8 cellular contexts compared by ENCODE assay signal in genomic region chr10:43202224-43202656, GRCh38.
DNase-seq lines count a peak whose midpoint lies in the region; ATAC-seq and TF ChIP-seq lines count a peak whose summit lies in the region.

No MANE protein-coding gene starts in this region.

- peak; percentile 42 for ATAC-seq in GM19397 (IDR thresholded peaks at IDR 0.05; ENCODE audit: unreplicated experiment)
- ATAC-seq in activated CD8-positive, alpha-beta T cell treated with anti-CD3 and anti-CD28 coated beads for 36 hours: peak; percentile 72

- TF ChIP-seq CTCF in activated CD8-positive, alpha-beta T cell treated with anti-CD3 and anti-CD28 coated beads for 36 hours (IDR thresholded peaks at IDR 0.05): peak; percentile 78
- TF ChIP-seq CTCF in fibroblast of mammary gland (conservative IDR thresholded peaks at IDR 0.05; ENCODE audit: control insufficient read depth, insufficient read depth, low read depth, low read length): peak; percentile 71
- TF ChIP-seq CTCF in transverse colon (IDR thresholded peaks at IDR 0.05): peak; percentile 42 to 53 (median 49)

- TF ChIP-seq POLR2A in transverse colon (IDR thresholded peaks at IDR 0.05): no peak

- TF ChIP-seq EP300 in transverse colon (IDR thresholded peaks at IDR 0.05; ENCODE audit: low read depth): no peak

- peak overlapping the region; percentile 81 for H3K9ac ChIP-seq in neuronal stem cell (ENCODE audit: low read depth, low read length, poor library complexity)

- H3K4me1 ChIP-seq in neuronal stem cell (ENCODE audit: control insufficient read depth in 2 of 2, insufficient read depth in 1 of 2, low read depth in 1 of 2, low read length in 2 of 2): peaks cover 0 to 10% of the 10 kb centered on the region in 2 donors
- peaks cover 0 to 17% (median 9%) of the 10 kb centered on the region in 4 donors for H3K4me1 ChIP-seq in transverse colon

- no peaks in the 10 kb centered on the region for H3K27me3 Mint-ChIP-seq in activated CD8-positive, alpha-beta T cell treated with anti-CD3 and anti-CD28 coated beads for 36 hours

- no peak overlapping the region for H3K4ac ChIP-seq in neuronal stem cell (ENCODE audit: low read length)

- H4K91ac ChIP-seq in neuronal stem cell (ENCODE audit: low read depth, low read length, poor library complexity): no peak overlapping the region

- no peaks in the 10 kb centered on the region for H3K36me3 Mint-ChIP-seq in activated CD8-positive, alpha-beta T cell treated with anti-CD3 and anti-CD28 coated beads for 36 hours (ENCODE audit: low read depth)

- H3K27ac ChIP-seq in neuronal stem cell (replicated peaks; ENCODE audit: low read length) (no peak overlapping the region), transverse colon (no peak overlapping the region)

- H3K4me2 ChIP-seq in neuronal stem cell (ENCODE audit: insufficient read depth, low read length, poor library complexity, severe bottlenecking): peak overlapping the region; percentile 89

- peak overlapping the region; percentile 99 for H3K14ac ChIP-seq in neuronal stem cell (ENCODE audit: low read length)

- CTCF ChIA-PET in activated CD8-positive, alpha-beta T cell treated with anti-CD3 and anti-CD28 coated beads for 36 hours (lab: Charles Lee): interaction anchor here (0.6 to 4.7 kb wide), 25 partner anchors 9 to 258 kb away, joined by 3 to 42 read pairs (median 4); no protein-coding TSS in a partner anchor

- H2BK5ac ChIP-seq in neuronal stem cell (ENCODE audit: low read length): no peak overlapping the region

- peak overlapping the region; percentile 67 for H2BK15ac ChIP-seq in neuronal stem cell (ENCODE audit: low read length)

- H2AK5ac ChIP-seq in neuronal stem cell (ENCODE audit: low read depth, low read length): no peak overlapping the region

- no peak overlapping the region for H3K27ac Mint-ChIP-seq in activated CD8-positive, alpha-beta T cell treated with anti-CD3 and anti-CD28 coated beads for 36 hours

- H3K9me3 Mint-ChIP-seq in activated CD8-positive, alpha-beta T cell treated with anti-CD3 and anti-CD28 coated beads for 36 hours: no peaks in the 10 kb centered on the region

- in situ Hi-C loops in transverse colon (cut with MboI; ENCODE audit: low pct_ligation_motif_present in 1 of 4, low pct_unique_long_range_greater_than_20kb in 1 of 4, low sequenced_read_pairs in 3 of 4): no loop called here

- peak overlapping the region; percentile 94 for H3K18ac ChIP-seq in neuronal stem cell (ENCODE audit: low read length)

- peaks cover 2% of the 10 kb centered on the region for H3K4me1 Mint-ChIP-seq in activated CD8-positive, alpha-beta T cell treated with anti-CD3 and anti-CD28 coated beads for 36 hours (ENCODE audit: low read depth)

- H2BK12ac ChIP-seq in neuronal stem cell (ENCODE audit: low read length): peak overlapping the region; percentile 22

- H3K9me3 ChIP-seq in neuronal stem cell (replicated peaks in 1 of 2; ENCODE audit: control insufficient read depth in 2 of 2, insufficient read depth in 1 of 2, low read depth in 1 of 2, low read length in 2 of 2) (no peaks in the 10 kb centered on the region), transverse colon (no peaks in the 10 kb centered on the region)

- no peak overlapping the region for H4K8ac ChIP-seq in neuronal stem cell (ENCODE audit: low read depth, low read length)

- peak overlapping the region; percentile 31 for H2BK120ac ChIP-seq in neuronal stem cell (ENCODE audit: low read depth, low read length)

- DNase-seq in AML-193 (lab: John Stamatoyannopoulos, UW) (peak; percentile 37 to 43), HT-29 (ENCODE audit: low spot score) (peak; percentile 25), fibroblast of mammary gland (ENCODE audit: low read depth) (peak; percentile 30), neuronal stem cell (ENCODE audit: low spot score) (no peak), transverse colon (peak; percentile 34), COLO829 (ENCODE audit: low spot score) (no peak)
- DNase-seq in activated CD8-positive, alpha-beta T cell treated with anti-CD3 and anti-CD28 coated beads for 36 hours: peak; percentile 77

- intact Hi-C loops in activated CD8-positive, alpha-beta T cell treated with anti-CD3 and anti-CD28 coated beads for 36 hours (cut with micrococcal nuclease): loop anchor here (5.0 to 10.0 kb wide), 2 partner anchors 60 to 263 kb away; no protein-coding TSS in a partner anchor
- intact Hi-C loops in transverse colon (cut with DNase I; ENCODE audit: low total_unique reads): no loop called here

- H3K79me1 ChIP-seq in neuronal stem cell (ENCODE audit: low read depth, low read length): peaks cover 2% of the 10 kb centered on the region

- H3K4me3 ChIP-seq in fibroblast of mammary gland (ENCODE audit: control insufficient read depth, low read depth, low read length) (peak overlapping the region; percentile 42), neuronal stem cell (ENCODE audit: low read length in 2 of 2) (peak overlapping the region; percentile 31 to 89), transverse colon (peak overlapping the region in 3 of 4 donors; percentile 16 to 52 (median 38))

- H3K27me3 ChIP-seq in neuronal stem cell (ENCODE audit: control insufficient read depth in 3 of 3, insufficient read depth in 3 of 3, low read depth in 1 of 3, low read length in 3 of 3) (peaks cover 0 to 9% (median 3%) of the 10 kb centered on the region in 3 experiments), transverse colon (no peaks in the 10 kb centered on the region)

- peaks cover 0 to 4% of the 10 kb centered on the region in 2 donors for H3K36me3 ChIP-seq in neuronal stem cell (replicated peaks in 1 of 2; ENCODE audit: control insufficient read depth in 2 of 2, insufficient read depth in 2 of 2, low read length in 2 of 2)
- H3K36me3 ChIP-seq in transverse colon: no peaks in the 10 kb centered on the region

- H2AFZ ChIP-seq in neuronal stem cell (ENCODE audit: low read length): peak overlapping the region; percentile 84

- no CpG with 5 or more reads among the region's 29 CpGs for WGBS in neuronal stem cell (ENCODE audit: extremely low coverage in 2 of 2, insufficient read length in 2 of 2, insufficient replicate concordance in 1 of 2), 2 donors
- WGBS in transverse colon (ENCODE audit: low coverage in 1 of 2), 2 donors: 3% methylated on average over 26 of the region's 29 CpGs; no CpG with 5 or more reads in 1 of the 2 donors

- H3K4me3 Mint-ChIP-seq in activated CD8-positive, alpha-beta T cell treated with anti-CD3 and anti-CD28 coated beads for 36 hours: peak overlapping the region; percentile 70

- no peak overlapping the region for H3K23ac ChIP-seq in neuronal stem cell (ENCODE audit: low read depth, low read length, poor library complexity)

- POLR2A ChIA-PET in activated CD8-positive, alpha-beta T cell treated with anti-CD3 and anti-CD28 coated beads for 36 hours (lab: Charles Lee): interaction anchor here (1.0 to 1.1 kb wide), 3 partner anchors 9 to 63 kb away, joined by 3 read pairs; no protein-coding TSS in a partner anchor

Comparison
In these comparisons a context has a peak if more than half of its experiments do, and no peak if none do; other contexts are left out.
1. DNase-seq: peak in AML-193 (2 of 2), HT-29 (single experiment), activated CD8-positive, alpha-beta T cell treated with anti-CD3 and anti-CD28 coated beads for 36 hours (single experiment), fibroblast of mammary gland (single experiment) and transverse colon (single experiment); none in neuronal stem cell (single experiment) and COLO829 (single experiment).
2. Peak in every context shown above with its lines, with median percentiles within 50 percentile points of each other: CTCF ChIP-seq and H3K4me3 ChIP-seq.